Comparison of ENCODE assay signal across 16 cellular contexts in the genomic region with DNA sequence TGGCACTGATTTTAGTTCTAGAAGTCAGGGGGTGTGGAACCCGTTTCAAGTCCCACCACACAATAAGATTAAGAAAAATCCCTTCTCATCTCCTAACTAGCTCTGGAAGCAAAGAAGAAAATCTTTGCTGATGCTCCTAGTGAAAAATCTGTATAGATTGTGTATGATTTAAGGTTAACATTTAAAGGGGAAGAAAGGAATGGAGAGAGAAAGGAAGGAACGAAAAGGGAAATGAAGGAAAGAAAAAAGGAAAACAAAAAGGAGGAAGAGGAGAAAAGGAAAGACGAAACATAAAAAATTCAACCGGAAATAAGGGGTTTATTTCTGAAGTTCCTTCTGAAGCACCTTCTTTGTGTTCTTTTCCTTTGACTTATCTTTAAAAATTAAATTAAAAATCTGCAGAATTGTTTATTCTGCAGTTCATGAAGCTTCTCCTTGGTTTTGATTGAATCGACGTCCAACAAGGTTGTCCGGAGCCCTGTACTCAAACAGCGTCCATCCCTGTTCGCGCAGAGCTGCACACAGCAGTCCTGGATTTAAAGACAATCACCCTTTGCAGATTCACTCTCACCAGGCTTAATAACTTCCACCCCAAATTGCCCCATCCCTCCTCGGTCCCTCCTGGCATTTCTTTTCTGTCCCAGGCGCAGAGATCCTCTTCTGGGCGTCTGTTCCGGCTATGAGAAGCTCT. TPM values are rescaled to one million over a fixed set of nuclear protein-coding genes. Genes with fewer than 3 reads are reported as not detected.
"Had no signal": no experiment of that assay in that cellular context is flagged by ENCODE, and none has a peak within 500 bp of the region (broad histone marks: within the 10 kb centered on the region; RNA-seq: fewer than 3 reads in every experiment).

No MANE protein-coding gene starts in this region.

- H3K9me3 ChIP-seq: neutrophil, right atrium auricular region, spleen, transverse colon had no signal

- H3K4me3 ChIP-seq: right atrium auricular region, spleen, transverse colon had no signal

- H3K36me3 Mint-ChIP-seq: stimulated activated naive B cell treated with anti-CD40 and anti-IgM and Interleukin-4, amounts not matched to agents 10 μg/mL and 1 μg/mL and 100 μg/mL, for 72 hours had no signal

- DNase-seq: activated CD4-positive, alpha-beta T cell treated with anti-CD3 and anti-CD28 coated beads for 48 hours; activated CD8-positive, alpha-beta memory T cell treated with anti-CD3 and anti-CD28 coated beads, Interleukin-2, amount 50 U/mL, for 48 hours; activated CD8-positive, alpha-beta T cell treated with anti-CD3 and anti-CD28 coated beads, Interleukin-2, amount 10 ng/mL, durations not matched to agents 7 days and 5 days; activated naive CD4-positive, alpha-beta T cell treated with anti-CD3 and anti-CD28 coated beads for 36 hours; caudate nucleus; cortex of kidney; effector CD8-positive, alpha-beta T cell; posterior cingulate gyrus; SHP77 treated with DMSO at 0.1 percent for 48 hours; spleen; stimulated activated CD4-positive, alpha-beta T cell treated with anti-CD3 and anti-CD28 coated beads, Interleukin-1b, Interleukin-23, amount 100 ng/mL, for 48 hours; stimulated activated naive B cell treated with anti-CD40 and anti-IgM and Interleukin-4, amounts not matched to agents 10 μg/mL and 1 μg/mL and 100 μg/mL, for 72 hours; transverse colon had no signal

- H3K36me3 ChIP-seq: neutrophil, right atrium auricular region, spleen, transverse colon had no signal

- H3K27ac ChIP-seq: neutrophil, right atrium auricular region, spleen, transverse colon had no signal

- ATAC-seq: activated CD8-positive, alpha-beta T cell treated with anti-CD3 and anti-CD28 coated beads, Interleukin-2, amount 10 ng/mL, durations not matched to agents 7 days and 5 days; stimulated activated naive B cell treated with anti-CD40 and anti-IgM and Interleukin-4, amounts not matched to agents 10 μg/mL and 1 μg/mL and 100 μg/mL, for 72 hours had no signal

- H3K4me3 Mint-ChIP-seq: activated CD8-positive, alpha-beta T cell treated with anti-CD3 and anti-CD28 coated beads, Interleukin-2, amount 10 ng/mL, durations not matched to agents 7 days and 5 days; activated naive CD4-positive, alpha-beta T cell treated with anti-CD3 and anti-CD28 coated beads for 36 hours; stimulated activated naive B cell treated with anti-CD40 and anti-IgM and Interleukin-4, amounts not matched to agents 10 μg/mL and 1 μg/mL and 100 μg/mL, for 72 hours had no signal

- H3K27ac Mint-ChIP-seq: activated CD8-positive, alpha-beta T cell treated with anti-CD3 and anti-CD28 coated beads, Interleukin-2, amount 10 ng/mL, durations not matched to agents 7 days and 5 days; activated naive CD4-positive, alpha-beta T cell treated with anti-CD3 and anti-CD28 coated beads for 36 hours; stimulated activated naive B cell treated with anti-CD40 and anti-IgM and Interleukin-4, amounts not matched to agents 10 μg/mL and 1 μg/mL and 100 μg/mL, for 72 hours had no signal

- H3K9me3 Mint-ChIP-seq: activated naive CD4-positive, alpha-beta T cell treated with anti-CD3 and anti-CD28 coated beads for 36 hours had no signal

RNA-seq across cellular contexts. Expression of a gene that starts 1.6 kb away (rescaled TPM):
- total RNA-seq: activated CD8-positive, alpha-beta T cell treated with anti-CD3 and anti-CD28 coated beads, Interleukin-2, amount 10 ng/mL, durations not matched to agents 7 days and 5 days; activated naive CD4-positive, alpha-beta T cell treated with anti-CD3 and anti-CD28 coated beads for 36 hours; right atrium auricular region; spleen; subcutaneous adipose tissue; transverse colon had no signal
- polyA plus RNA-seq: spleen had no signal
